ENCODE assay signal across 28 cellular contexts in genomic region chr10:58502956-58503355, GRCh38. TPM values are rescaled to one million over a fixed set of nuclear protein-coding genes. Genes with fewer than 3 reads are reported as not detected.
"Had no signal": no experiment of that assay in that cellular context is flagged by ENCODE, and none has a peak within 500 bp of the region (broad histone marks: within the 10 kb centered on the region; RNA-seq: fewer than 3 reads in every experiment).

No MANE protein-coding gene starts in this region.

- H3K4me3 Mint-ChIP-seq: effector memory CD8-positive, alpha-beta T cell; naive thymus-derived CD8-positive, alpha-beta T cell; nephron progenitor cell; stimulated activated memory B cell treated with anti-CD40 and anti-IgM and Interleukin-4, amounts not matched to agents 10 μg/mL and 1 μg/mL and 100 μg/mL, for 72 hours had no signal

- H3K27me3 ChIP-seq: gastroesophageal sphincter, heart left ventricle, ovary, sigmoid colon, testis, tibial artery, upper lobe of left lung had no signal

- H3K4me3 ChIP-seq: gastroesophageal sphincter, heart left ventricle, left lung, ovary, psoas muscle, sigmoid colon, testis, tibial artery, upper lobe of left lung had no signal

- H3K4me1 Mint-ChIP-seq: naive thymus-derived CD8-positive, alpha-beta T cell; nephron progenitor cell; stimulated activated memory B cell treated with anti-CD40 and anti-IgM and Interleukin-4, amounts not matched to agents 10 μg/mL and 1 μg/mL and 100 μg/mL, for 72 hours had no signal

- FAIRE-seq: endometrium, islet of Langerhans, urothelium cell line had no signal

- H3K4me1 ChIP-seq: foreskin keratinocyte, gastroesophageal sphincter, heart left ventricle, left lung, psoas muscle, sigmoid colon, testis, tibial artery, upper lobe of left lung had no signal

- DNase-seq: cortex of kidney; effector memory CD8-positive, alpha-beta T cell; heart left ventricle; hippocampal formation; left cardiac atrium; left lung; naive thymus-derived CD8-positive, alpha-beta T cell; nephron progenitor cell; nucleus accumbens; ovary; posterior cingulate gyrus; psoas muscle; right cardiac atrium; sigmoid colon; stimulated activated CD4-positive, alpha-beta T cell treated with anti-CD3 and anti-CD28 coated beads, Interleukin-2, amount 100 ng/mL, for 24 hours; stimulated activated CD4-positive, alpha-beta T cell treated with anti-CD3 and anti-CD28 coated beads, Interleukin-4, amount 100 ng/mL, for 24 hours; stimulated activated naive CD8-positive, alpha-beta T cell treated with anti-CD3 and anti-CD28 coated beads, Interleukin-15, Interleukin-2, amounts not matched to agents 100 U/mL and 50 U/mL, for 24 hours; substantia nigra; testis; tibial artery; upper lobe of left lung had no signal

- H3K36me3 ChIP-seq: gastroesophageal sphincter, heart left ventricle, left lung, ovary, sigmoid colon, tibial artery, upper lobe of left lung had no signal

- H3K9me3 ChIP-seq: gastroesophageal sphincter, heart left ventricle, left lung, ovary, psoas muscle, sigmoid colon, testis, tibial artery, upper lobe of left lung had no signal

- H3K9me3 Mint-ChIP-seq: effector memory CD8-positive, alpha-beta T cell; naive thymus-derived CD8-positive, alpha-beta T cell; nephron progenitor cell; stimulated activated memory B cell treated with anti-CD40 and anti-IgM and Interleukin-4, amounts not matched to agents 10 μg/mL and 1 μg/mL and 100 μg/mL, for 72 hours had no signal

- H3K27me3 Mint-ChIP-seq: stimulated activated memory B cell treated with anti-CD40 and anti-IgM and Interleukin-4, amounts not matched to agents 10 μg/mL and 1 μg/mL and 100 μg/mL, for 72 hours had no signal

- H3K27ac Mint-ChIP-seq: effector memory CD8-positive, alpha-beta T cell; naive thymus-derived CD8-positive, alpha-beta T cell; nephron progenitor cell; stimulated activated memory B cell treated with anti-CD40 and anti-IgM and Interleukin-4, amounts not matched to agents 10 μg/mL and 1 μg/mL and 100 μg/mL, for 72 hours had no signal

- ATAC-seq: effector memory CD8-positive, alpha-beta T cell; foreskin keratinocyte; gastroesophageal sphincter; heart left ventricle; left cardiac atrium; left lung; naive thymus-derived CD8-positive, alpha-beta T cell; psoas muscle; right cardiac atrium; stimulated activated memory B cell treated with anti-CD40 and anti-IgM and Interleukin-4, amounts not matched to agents 10 μg/mL and 1 μg/mL and 100 μg/mL, for 72 hours; stimulated activated naive CD8-positive, alpha-beta T cell treated with anti-CD3 and anti-CD28 coated beads, Interleukin-15, Interleukin-2, amounts not matched to agents 100 U/mL and 50 U/mL, for 24 hours had no signal

- H3K27ac ChIP-seq: foreskin keratinocyte, gastroesophageal sphincter, heart left ventricle, left lung, ovary, psoas muscle, sigmoid colon, testis, tibial artery, upper lobe of left lung had no signal

- H3K36me3 Mint-ChIP-seq: naive thymus-derived CD8-positive, alpha-beta T cell; stimulated activated memory B cell treated with anti-CD40 and anti-IgM and Interleukin-4, amounts not matched to agents 10 μg/mL and 1 μg/mL and 100 μg/mL, for 72 hours had no signal

RNA-seq across cellular contexts. Expression of gene BICC1, which starts 9.7 kb away (rescaled TPM):
- total RNA-seq: dermis microvascular lymphatic vessel endothelial cell; naive thymus-derived CD8-positive, alpha-beta T cell had no signal
- polyA plus RNA-seq: naive thymus-derived CD8-positive, alpha-beta T cell had no signal
